In the genomic region with DNA sequence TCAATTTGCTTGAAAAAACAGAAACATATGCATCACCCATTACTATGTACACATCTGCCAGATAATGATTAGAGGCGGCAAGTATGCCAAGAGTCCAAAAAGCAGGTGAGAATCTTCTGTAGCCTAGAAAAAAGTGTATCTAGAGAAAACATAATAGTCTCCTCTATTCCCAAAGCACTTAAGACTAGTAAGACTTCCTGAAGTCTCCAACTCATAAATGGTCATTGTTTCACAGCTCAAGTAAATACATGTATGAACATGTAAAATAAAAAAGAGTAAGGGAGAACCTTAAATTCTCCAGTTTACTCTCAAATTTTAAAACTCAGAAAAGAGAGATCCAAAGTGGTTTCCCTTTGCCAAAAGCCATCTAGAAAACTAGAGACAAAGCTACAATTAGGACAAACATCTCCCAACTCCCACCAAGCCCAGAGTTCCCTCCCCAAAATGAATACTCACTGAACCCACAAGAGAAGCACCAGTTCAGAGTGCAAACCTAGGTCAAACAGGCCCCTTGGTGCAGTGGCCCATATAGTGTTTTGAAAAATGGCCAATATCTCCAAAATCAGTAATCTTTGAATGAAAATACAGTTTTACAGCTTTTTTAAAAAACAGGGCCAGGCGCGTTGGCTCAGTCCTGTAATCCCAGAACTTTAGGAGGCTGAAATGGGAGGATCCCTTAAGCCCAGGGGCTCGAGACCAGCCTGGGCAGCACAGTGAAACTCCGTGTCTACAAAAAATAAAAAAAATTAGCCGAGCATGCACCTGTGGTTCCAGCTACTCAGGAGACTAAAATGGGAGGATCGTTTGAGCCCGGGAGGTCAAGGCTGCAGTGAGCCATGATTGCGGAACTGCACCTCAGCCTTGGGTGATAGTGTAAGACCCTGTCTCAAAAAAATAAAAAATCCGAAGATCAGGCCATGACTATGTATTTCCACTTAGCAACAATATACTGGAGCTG, we compare ENCODE assay signal across 1 cellular context.
TF ChIP-seq lines count a peak whose summit lies in the region.

No MANE protein-coding gene starts in this region.

TF ChIP-seq in K562, 482 proteins besides CTCF, POLR2A, EP300 and RAD21:
- TF ChIP-seq, protein P1, sequence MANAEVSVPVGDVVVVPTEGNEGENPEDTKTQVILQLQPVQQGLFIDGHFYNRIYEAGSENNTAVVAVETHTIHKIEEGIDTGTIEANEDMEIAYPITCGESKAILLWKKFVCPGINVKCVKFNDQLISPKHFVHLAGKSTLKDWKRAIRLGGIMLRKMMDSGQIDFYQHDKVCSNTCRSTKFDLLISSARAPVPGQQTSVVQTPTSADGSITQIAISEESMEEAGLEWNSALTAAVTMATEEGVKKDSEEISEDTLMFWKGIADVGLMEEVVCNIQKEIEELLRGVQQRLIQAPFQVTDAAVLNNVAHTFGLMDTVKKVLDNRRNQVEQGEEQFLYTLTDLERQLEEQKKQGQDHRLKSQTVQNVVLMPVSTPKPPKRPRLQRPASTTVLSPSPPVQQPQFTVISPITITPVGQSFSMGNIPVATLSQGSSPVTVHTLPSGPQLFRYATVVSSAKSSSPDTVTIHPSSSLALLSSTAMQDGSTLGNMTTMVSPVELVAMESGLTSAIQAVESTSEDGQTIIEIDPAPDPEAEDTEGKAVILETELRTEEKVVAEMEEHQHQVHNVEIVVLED (CRISPR knock-in tag; IDR thresholded peaks at IDR 0.05) = no peak
- TF ChIP-seq ZNF140 (CRISPR knock-in tag; IDR thresholded peaks at IDR 0.05) = no peak
- TF ChIP-seq, protein P2, sequence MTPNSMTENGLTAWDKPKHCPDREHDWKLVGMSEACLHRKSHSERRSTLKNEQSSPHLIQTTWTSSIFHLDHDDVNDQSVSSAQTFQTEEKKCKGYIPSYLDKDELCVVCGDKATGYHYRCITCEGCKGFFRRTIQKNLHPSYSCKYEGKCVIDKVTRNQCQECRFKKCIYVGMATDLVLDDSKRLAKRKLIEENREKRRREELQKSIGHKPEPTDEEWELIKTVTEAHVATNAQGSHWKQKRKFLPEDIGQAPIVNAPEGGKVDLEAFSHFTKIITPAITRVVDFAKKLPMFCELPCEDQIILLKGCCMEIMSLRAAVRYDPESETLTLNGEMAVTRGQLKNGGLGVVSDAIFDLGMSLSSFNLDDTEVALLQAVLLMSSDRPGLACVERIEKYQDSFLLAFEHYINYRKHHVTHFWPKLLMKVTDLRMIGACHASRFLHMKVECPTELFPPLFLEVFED (CRISPR knock-in tag; conservative IDR thresholded peaks at IDR 0.05) = no peak
- TF ChIP-seq, protein P3, sequence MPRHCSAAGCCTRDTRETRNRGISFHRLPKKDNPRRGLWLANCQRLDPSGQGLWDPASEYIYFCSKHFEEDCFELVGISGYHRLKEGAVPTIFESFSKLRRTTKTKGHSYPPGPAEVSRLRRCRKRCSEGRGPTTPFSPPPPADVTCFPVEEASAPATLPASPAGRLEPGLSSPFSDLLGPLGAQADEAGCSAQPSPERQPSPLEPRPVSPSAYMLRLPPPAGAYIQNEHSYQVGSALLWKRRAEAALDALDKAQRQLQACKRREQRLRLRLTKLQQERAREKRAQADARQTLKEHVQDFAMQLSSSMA (CRISPR knock-in tag; IDR thresholded peaks at IDR 0.05) = no peak
